Comparison of ENCODE assay signal across 8 cellular contexts in the genomic region with DNA sequence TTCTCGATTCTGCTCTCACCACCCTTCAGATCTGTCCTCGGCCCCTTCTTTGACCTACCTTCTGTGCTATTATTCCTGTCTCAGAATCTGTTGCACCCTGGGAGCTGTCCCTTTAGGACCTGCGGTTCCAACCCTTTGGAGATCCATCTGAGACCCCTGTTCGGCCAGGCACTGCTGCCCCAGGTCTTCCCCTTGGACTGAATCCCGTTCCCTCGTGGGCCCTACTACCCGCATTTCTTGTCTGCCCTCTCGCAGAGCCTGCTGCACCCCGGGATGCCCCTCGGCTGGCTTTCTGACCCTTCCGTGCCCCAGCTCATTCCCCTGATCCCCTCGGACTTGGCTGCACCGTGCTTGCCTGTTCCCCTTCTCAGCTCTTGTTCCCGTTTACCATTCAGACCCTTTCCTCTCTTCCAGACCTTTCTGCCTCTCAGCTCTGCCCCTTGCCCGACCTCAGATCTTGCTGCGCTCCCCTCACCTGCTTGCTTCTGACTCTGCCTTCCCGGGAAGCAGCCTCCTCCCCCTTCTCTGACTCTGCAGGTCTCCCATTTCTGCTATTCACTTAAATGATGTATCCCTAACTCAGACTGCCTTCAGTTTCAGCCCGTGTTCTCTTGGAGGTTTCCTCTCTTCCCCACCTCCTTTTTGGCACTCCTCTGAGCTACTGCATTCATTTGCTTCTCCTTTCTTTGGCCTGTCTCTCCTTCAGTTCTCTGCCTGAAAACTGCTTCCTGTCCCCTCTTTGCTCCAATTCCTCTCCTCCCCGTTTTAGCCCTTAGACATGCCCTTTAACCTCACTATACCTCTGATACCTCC. TPM values are rescaled to one million over a fixed set of nuclear protein-coding genes. Genes with fewer than 3 reads are reported as not detected.
DNase-seq lines count a peak whose midpoint lies in the region; ATAC-seq and TF ChIP-seq lines count a peak whose summit lies in the region.

No MANE protein-coding gene starts in this region.

- no peak for ATAC-seq in HG02763 (IDR thresholded peaks at IDR 0.05; ENCODE audit: unreplicated experiment)

- H3K9me3 Mint-ChIP-seq in immature natural killer cell = no peaks in the 10 kb centered on the region

- no peak for TF ChIP-seq POLR2A in breast epithelium (IDR thresholded peaks at IDR 0.05)

- no peak for TF ChIP-seq CTCF in breast epithelium (IDR thresholded peaks at IDR 0.05)

- H3K4me3 ChIP-seq in Karpas-422 (ENCODE audit: low read length) = peak overlapping the region; percentile 93
- peak overlapping the region; percentile 58 to 93 (median 77) for H3K4me3 ChIP-seq in breast epithelium

- no peaks in the 10 kb centered on the region for H3K36me3 Mint-ChIP-seq in immature natural killer cell

- H3K4me1 ChIP-seq in ES-I3 (ENCODE audit: insufficient read depth, low read length) (peaks cover 32% of the 10 kb centered on the region), Karpas-422 (ENCODE audit: low read length) (peaks cover 57% of the 10 kb centered on the region), breast epithelium (peaks cover 0 to 15% of the 10 kb centered on the region in 2 donors)

- H3K27ac ChIP-seq in Karpas-422 (ENCODE audit: low read length) (peak overlapping the region; percentile 82), breast epithelium (peak overlapping the region; percentile 93 to 98)

- H3K36me3 ChIP-seq in ES-I3 (ENCODE audit: insufficient read depth, low read length) (no peaks in the 10 kb centered on the region), Karpas-422 (ENCODE audit: insufficient read depth, low read length) (peaks cover 8% of the 10 kb centered on the region; the same call in 1 of the 2 replicates), breast epithelium (no peaks in the 10 kb centered on the region)

- H3K9ac ChIP-seq in ES-I3 (ENCODE audit: low read depth, low read length) (peak overlapping the region; percentile 64), Karpas-422 (ENCODE audit: low read length) (peak overlapping the region; percentile 96)

- intact Hi-C loops in breast epithelium (cut with DNase I; ENCODE audit: low total_unique reads) = no loop called here

- no peak overlapping the region for H2AFZ ChIP-seq in Karpas-422 (ENCODE audit: low read length)

- H3K4me1 Mint-ChIP-seq in immature natural killer cell = peaks cover 14 to 17% of the 10 kb centered on the region in 2 donors

- peak overlapping the region; percentile 81 for H3K4me2 ChIP-seq in Karpas-422 (ENCODE audit: low read depth, low read length, poor library complexity, severe bottlenecking)

- H3K27me3 ChIP-seq in Karpas-422 (ENCODE audit: low read length) (no peaks in the 10 kb centered on the region), breast epithelium (no peaks in the 10 kb centered on the region)

- peaks cover 4 to 12% (median 6%) of the 10 kb centered on the region in 3 donors for H3K27me3 Mint-ChIP-seq in immature natural killer cell (ENCODE audit: low read depth in 3 of 3)

- H3K79me2 ChIP-seq in Karpas-422 (ENCODE audit: low read length) = peaks cover 61% of the 10 kb centered on the region

- no peak overlapping the region for H3K27ac Mint-ChIP-seq in immature natural killer cell

- no peaks in the 10 kb centered on the region for H3K9me3 ChIP-seq in ES-I3 (ENCODE audit: control insufficient read depth, insufficient read depth, low read length)
- H3K9me3 ChIP-seq in Karpas-422 (ENCODE audit: low read length) = no peaks in the 10 kb centered on the region
- H3K9me3 ChIP-seq in breast epithelium = no peaks in the 10 kb centered on the region

- no peak overlapping the region for H3K4me3 Mint-ChIP-seq in immature natural killer cell

- no peaks in the 10 kb centered on the region for H3K9me2 ChIP-seq in Karpas-422 (replicated peaks; ENCODE audit: insufficient read depth, low read length)

- H4K20me1 ChIP-seq in Karpas-422 (ENCODE audit: insufficient read depth, low read depth, low read length) = peaks cover 44% of the 10 kb centered on the region

- DNase-seq in Karpas-422 (peak; percentile 60), breast epithelium (ENCODE audit: low spot score in 2 of 2) (no peak), mesenteric fat pad (ENCODE audit: low spot score) (peak; percentile 89), immature natural killer cell (no peak), SW 1271 (lab: John Stamatoyannopoulos, UW) (no peak)
- DNase-seq in effector CD8-positive, alpha-beta T cell (lab: John Stamatoyannopoulos, UW) = no peak

RNA-seq across cellular contexts. Expression of gene ARHGAP35, which starts 1.1 kb away (rescaled TPM):
- 19.7 and 30.4 TPM in 2 replicates for total RNA-seq in Karpas-422 (2014; rRNA removed; shearing (Covaris generic); ENCODE audit: low replicate concordance)
- 10 to 100 TPM; 44.8 to 61.9 (median 60.3) TPM for total RNA-seq in breast epithelium
- total RNA-seq in mesenteric fat pad = 53.3 TPM
- polyA plus RNA-seq in immature natural killer cell = 1 to 10 TPM; 1.5 to 6.9 (median 2.7) TPM

RNA-seq across cellular contexts. Expression of gene AP2S1, which starts 11.3 kb away (rescaled TPM):
- total RNA-seq in Karpas-422 (2014; rRNA removed; shearing (Covaris generic); ENCODE audit: low replicate concordance) = 63.7 and 85.5 TPM in 2 replicates
- total RNA-seq in breast epithelium = 100 to 1,000 TPM in 2 of 3 donors, 10 to 100 TPM in 1; 63.1 to 108 (median 101) TPM
- 228 TPM for total RNA-seq in mesenteric fat pad
- 100 to 1,000 TPM in 1 of 3 donors, 10 to 100 TPM in 2; 86.8 to 116 (median 90.3) TPM for polyA plus RNA-seq in immature natural killer cell

Comparison
In these comparisons a context has a peak if more than half of its experiments do, and no peak if none do; other contexts are left out.
1. DNase-seq: peak in Karpas-422 (single experiment) and mesenteric fat pad (single experiment); none in breast epithelium (0 of 2), immature natural killer cell (0 of 3), effector CD8-positive, alpha-beta T cell (single experiment) and SW 1271 (0 of 2).